15 cellular contexts compared by ENCODE assay signal in the genomic region with DNA sequence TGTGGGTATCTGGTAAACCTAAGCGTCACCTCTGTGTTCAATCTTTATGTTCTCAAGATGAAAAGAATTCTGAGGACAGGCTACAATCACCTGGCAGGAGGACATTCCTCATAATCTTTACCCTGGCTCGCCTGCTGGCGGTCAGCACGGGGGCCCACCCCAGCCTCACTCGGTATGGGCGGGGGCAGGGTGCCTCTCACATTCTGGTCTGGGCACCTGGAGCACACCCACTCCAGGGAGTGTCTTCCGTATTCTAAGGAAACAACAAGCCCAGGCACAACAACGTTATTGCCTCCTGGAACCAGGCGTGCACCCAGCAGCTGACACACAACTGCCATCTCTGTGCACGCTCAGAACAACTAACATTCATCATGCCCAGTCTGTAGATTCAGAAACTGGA.
DNase-seq lines count a peak whose midpoint lies in the region; ATAC-seq and TF ChIP-seq lines count a peak whose summit lies in the region.
"Had no signal": no experiment of that assay in that cellular context is flagged by ENCODE, and none has a peak within 500 bp of the region (broad histone marks: within the 10 kb centered on the region; RNA-seq: fewer than 3 reads in every experiment).

No MANE protein-coding gene starts in this region.

- no peak overlapping the region for H3K18ac ChIP-seq in H9 (ENCODE audit: insufficient read length, low read depth, low read length)

- DNase-seq in H9 (no peak), endodermal cell (peak; percentile 25), hepatocyte (ENCODE audit: low spot score) (no peak), smooth muscle cell (lab: John Stamatoyannopoulos, UW; ENCODE audit: unreplicated experiment) (no peak), NCI-H2081 (lab: John Stamatoyannopoulos, UW) (no peak), NCI-H146 (lab: John Stamatoyannopoulos, UW) (no peak)
- no peak for DNase-seq in activated CD8-positive, alpha-beta memory T cell treated with anti-CD3 and anti-CD28 coated beads, Interleukin-2, amount 10 ng/mL, durations not matched to agents 7 days and 5 days
- DNase-seq: HCEC 1CT, MM.1S, NCI-H1105 treated with DMSO at 0.1 percent for 48 hours, NCI-H1930, NCI-H510A treated with DMSO at 0.1 percent for 48 hours had no signal

- H3K36me3 Mint-ChIP-seq in H9 (ENCODE audit: insufficient read depth in 1 of 3, low read depth in 3 of 3) = peaks cover 0 to 2% (median 0%) of the 10 kb centered on the region in 3 experiments; a peak in 2 of 7 replicates
- H3K36me3 Mint-ChIP-seq in endodermal cell (ENCODE audit: low read depth) = peaks cover 59% of the 10 kb centered on the region
- no peaks in the 10 kb centered on the region for H3K36me3 Mint-ChIP-seq in activated CD8-positive, alpha-beta memory T cell treated with anti-CD3 and anti-CD28 coated beads, Interleukin-2, amount 10 ng/mL, durations not matched to agents 7 days and 5 days

- H3K79me1 ChIP-seq in H9 (ENCODE audit: insufficient read depth, low read depth, low read length, poor library complexity, severe bottlenecking) = no peaks in the 10 kb centered on the region

- H2AFZ ChIP-seq in H9 (ENCODE audit: low read length) (no peak overlapping the region), hepatocyte (no peak overlapping the region), smooth muscle cell (ENCODE audit: low read depth) (no peak overlapping the region)

- TF ChIP-seq CTCF in H9 (conservative IDR thresholded peaks at IDR 0.05) (no peak), endodermal cell (conservative IDR thresholded peaks at IDR 0.05) (no peak), hepatocyte (IDR thresholded peaks at IDR 0.05; ENCODE audit: poor library complexity) (no peak), smooth muscle cell (IDR thresholded peaks at IDR 0.05; ENCODE audit: borderline replicate concordance, insufficient read depth, poor library complexity, severe bottlenecking) (no peak)

- no peak overlapping the region for H3K9ac ChIP-seq in H9 (ENCODE audit: extremely low read depth, insufficient read length, low read length)
- H3K9ac ChIP-seq in endodermal cell (ENCODE audit: extremely low read depth, low read length, poor library complexity, severe bottlenecking) = no peak overlapping the region
- H3K9ac ChIP-seq in smooth muscle cell (ENCODE audit: low read depth) = no peak overlapping the region

- H3K56ac ChIP-seq in H9 (ENCODE audit: insufficient read length, low read depth, low read length) = no peak overlapping the region

- H3K4me3 Mint-ChIP-seq in H9 (no peak overlapping the region), endodermal cell (no peak overlapping the region)
- no peak overlapping the region for H3K4me3 Mint-ChIP-seq in activated CD8-positive, alpha-beta memory T cell treated with anti-CD3 and anti-CD28 coated beads, Interleukin-2, amount 10 ng/mL, durations not matched to agents 7 days and 5 days

- CTCF ChIA-PET in activated CD8-positive, alpha-beta memory T cell treated with anti-CD3 and anti-CD28 coated beads, Interleukin-2, amount 10 ng/mL, durations not matched to agents 7 days and 5 days (lab: Charles Lee) = interaction anchor here (7.6 kb wide), 1 partner anchor 182 kb away, joined by 74 read pairs; a partner anchor contains a TSS

- H2BK15ac ChIP-seq in H9 (ENCODE audit: low read depth, low read length) = no peak overlapping the region

- H3K4ac ChIP-seq in H9 (ENCODE audit: low read depth, low read length) = no peak overlapping the region

- H3K4me1 ChIP-seq in H9 (ENCODE audit: insufficient read depth, low read length) (no peaks in the 10 kb centered on the region), endodermal cell (ENCODE audit: control insufficient read depth, insufficient read depth, low read length) (peaks cover 14% of the 10 kb centered on the region), hepatocyte (ENCODE audit: insufficient read depth) (peaks cover 32% of the 10 kb centered on the region), smooth muscle cell (ENCODE audit: low read depth) (peaks cover 15% of the 10 kb centered on the region)
- H3K4me1 ChIP-seq: Caco-2 had no signal

- no peak overlapping the region for H2AK5ac ChIP-seq in H9 (ENCODE audit: insufficient read length, low read length)

- no CpG with 5 or more reads among the region's 10 CpGs for WGBS in H9 (ENCODE audit: extremely low coverage, insufficient read length, low lambda C conversion rate)
- 93% methylated on average over 3 to 10 of the region's 10 CpGs for WGBS in endodermal cell (ENCODE audit: insufficient coverage in 1 of 2, insufficient read length in 1 of 2), 2 experiments
- WGBS in hepatocyte (ENCODE audit: low lambda C conversion rate, missing lambda C conversion rate) = 80% methylated on average over 10 of the region's 10 CpGs
- 92% methylated on average over 10 of the region's 10 CpGs for WGBS in smooth muscle cell (ENCODE audit: low lambda C conversion rate)

- H3F3A ChIP-seq in smooth muscle cell (ENCODE audit: low read depth) = peaks cover 19% of the 10 kb centered on the region

- H3K27me3 Mint-ChIP-seq in H9 (ENCODE audit: low read depth) (peaks cover 3% of the 10 kb centered on the region), endodermal cell (ENCODE audit: insufficient read depth) (no peaks in the 10 kb centered on the region)
- H3K27me3 Mint-ChIP-seq in activated CD8-positive, alpha-beta memory T cell treated with anti-CD3 and anti-CD28 coated beads, Interleukin-2, amount 10 ng/mL, durations not matched to agents 7 days and 5 days = peaks cover 27% of the 10 kb centered on the region

- H4K8ac ChIP-seq in H9 (replicated peaks; ENCODE audit: insufficient read length, low read depth, low read length) = no peak overlapping the region

- no peak overlapping the region for H2BK5ac ChIP-seq in H9 (ENCODE audit: insufficient read length, low read length)

- H3K4me2 ChIP-seq in H9 (ENCODE audit: insufficient read depth, insufficient read length, low read length) = no peak overlapping the region
- peak overlapping the region; percentile 59 for H3K4me2 ChIP-seq in hepatocyte
- peak overlapping the region; percentile 73 for H3K4me2 ChIP-seq in smooth muscle cell

- H3K4me3 ChIP-seq in endodermal cell (ENCODE audit: low read length) = no peak overlapping the region
- H3K4me3 ChIP-seq in hepatocyte = no peak overlapping the region
- H3K4me3 ChIP-seq in smooth muscle cell = no peak overlapping the region

- H3K4me1 Mint-ChIP-seq in H9 (peaks cover 6 to 13% of the 10 kb centered on the region in 2 experiments; a peak in 3 of 4 replicates), endodermal cell (peaks cover 24% of the 10 kb centered on the region)
- H3K4me1 Mint-ChIP-seq in activated CD8-positive, alpha-beta memory T cell treated with anti-CD3 and anti-CD28 coated beads, Interleukin-2, amount 10 ng/mL, durations not matched to agents 7 days and 5 days = no peaks in the 10 kb centered on the region

- no peak for ATAC-seq in GM18502 (IDR thresholded peaks at IDR 0.05; ENCODE audit: poor library complexity, unreplicated experiment)
- ATAC-seq in activated CD8-positive, alpha-beta memory T cell treated with anti-CD3 and anti-CD28 coated beads, Interleukin-2, amount 10 ng/mL, durations not matched to agents 7 days and 5 days = no peak

- no peak overlapping the region for H3T11ph ChIP-seq in H9 (ENCODE audit: low read length)

- H3K9me3 ChIP-seq in H9 (ENCODE audit: control insufficient read depth, low read depth, low read length) = no peaks in the 10 kb centered on the region
- H3K9me3 ChIP-seq in endodermal cell (ENCODE audit: control insufficient read depth, low read length) = no peaks in the 10 kb centered on the region
- H3K9me3 ChIP-seq in hepatocyte (ENCODE audit: low read depth) = no peaks in the 10 kb centered on the region
- no peaks in the 10 kb centered on the region for H3K9me3 ChIP-seq in smooth muscle cell (replicated peaks; ENCODE audit: low read depth)
- H3K9me3 ChIP-seq: Caco-2 had no signal

- H3K23me2 ChIP-seq in H9 (ENCODE audit: insufficient read length, low read depth, low read length, poor library complexity, severe bottlenecking) = no peaks in the 10 kb centered on the region

- no peak overlapping the region for H4K91ac ChIP-seq in H9 (ENCODE audit: insufficient read length, low read depth, low read length)

- no peak overlapping the region for H2BK20ac ChIP-seq in H9 (ENCODE audit: low read depth, low read length, poor library complexity, severe bottlenecking)

- H3K79me2 ChIP-seq in H9 (ENCODE audit: insufficient read depth, low read length) = no peaks in the 10 kb centered on the region
- H3K79me2 ChIP-seq in hepatocyte = peaks cover 28% of the 10 kb centered on the region
- H3K79me2 ChIP-seq in smooth muscle cell (ENCODE audit: low read depth) = no peaks in the 10 kb centered on the region

- H3K27ac ChIP-seq in H9 (ENCODE audit: insufficient read length, low read depth, low read length) = no peak overlapping the region
- no peak overlapping the region for H3K27ac ChIP-seq in endodermal cell (ENCODE audit: low read depth, low read length)
- H3K27ac ChIP-seq in hepatocyte = peak overlapping the region; percentile 30
- peak overlapping the region; percentile 59 for H3K27ac ChIP-seq in smooth muscle cell (ENCODE audit: low read depth)
- H3K27ac ChIP-seq: C4-2B had no signal

- H3K27ac Mint-ChIP-seq in H9 = peak overlapping the region in 1 of 3 experiments; percentile 51; a peak in 2 of 7 replicates
- no peak overlapping the region for H3K27ac Mint-ChIP-seq in endodermal cell
- H3K27ac Mint-ChIP-seq in activated CD8-positive, alpha-beta memory T cell treated with anti-CD3 and anti-CD28 coated beads, Interleukin-2, amount 10 ng/mL, durations not matched to agents 7 days and 5 days = no peak overlapping the region

- H3K36me3 ChIP-seq in endodermal cell (ENCODE audit: control insufficient read depth, insufficient read depth, low read length) (peaks cover 100% of the 10 kb centered on the region), hepatocyte (replicated peaks; ENCODE audit: insufficient read depth, low read depth) (no peaks in the 10 kb centered on the region), smooth muscle cell (ENCODE audit: low read depth) (no peaks in the 10 kb centered on the region)

- no peak overlapping the region for H3K23ac ChIP-seq in H9 (ENCODE audit: insufficient read length, low read depth, low read length)

- H4K20me1 ChIP-seq in H9 (ENCODE audit: control insufficient read depth, insufficient read depth, insufficient read length) (no peaks in the 10 kb centered on the region), hepatocyte (ENCODE audit: insufficient read depth, poor library complexity, severe bottlenecking) (peaks cover 7% of the 10 kb centered on the region), smooth muscle cell (ENCODE audit: low read depth) (no peaks in the 10 kb centered on the region)

- no peak overlapping the region for H2BK120ac ChIP-seq in H9 (ENCODE audit: low read depth, low read length, poor library complexity, severe bottlenecking)

- no peak overlapping the region for H2BK12ac ChIP-seq in H9 (ENCODE audit: insufficient read length, low read depth, low read length)

- H3K14ac ChIP-seq in H9 (ENCODE audit: insufficient read depth, low read length) = peak overlapping the region; percentile 15; the same call in 1 of the 2 replicates

- H3K9me3 Mint-ChIP-seq in H9 (peaks cover under 1 to 2% of the 10 kb centered on the region in 2 experiments; a peak in 2 of 5 replicates), endodermal cell (no peaks in the 10 kb centered on the region)
- peaks cover under 1% of the 10 kb centered on the region for H3K9me3 Mint-ChIP-seq in activated CD8-positive, alpha-beta memory T cell treated with anti-CD3 and anti-CD28 coated beads, Interleukin-2, amount 10 ng/mL, durations not matched to agents 7 days and 5 days (ENCODE audit: low read depth)

- H4K5ac ChIP-seq in H9 (ENCODE audit: insufficient read length, low read depth, low read length) = no peak overlapping the region

- H3K27me3 ChIP-seq in H9 (ENCODE audit: insufficient read depth, low read length) (no peaks in the 10 kb centered on the region), endodermal cell (ENCODE audit: control insufficient read depth, insufficient read depth, low read length, poor library complexity, severe bottlenecking) (no peaks in the 10 kb centered on the region), hepatocyte (no peaks in the 10 kb centered on the region), smooth muscle cell (ENCODE audit: low read depth) (no peaks in the 10 kb centered on the region)

- H3K9me2 ChIP-seq in hepatocyte (replicated peaks; ENCODE audit: insufficient read depth) = no peaks in the 10 kb centered on the region

Comparison
In these comparisons a context has a peak if more than half of its experiments do, and no peak if none do; other contexts are left out.
1. H3K27ac ChIP-seq: peak in hepatocyte (single experiment) and smooth muscle cell (single experiment); none in H9 (single experiment) and endodermal cell (single experiment).